10 cellular contexts compared by ENCODE assay signal in genomic region chr20:37456948-37457347, GRCh38.
"Had no signal": no experiment of that assay in that cellular context is flagged by ENCODE, and none has a peak within 500 bp of the region (broad histone marks: within the 10 kb centered on the region; RNA-seq: fewer than 3 reads in every experiment).

No MANE protein-coding gene starts in this region.

- H3K36me3 ChIP-seq: HAP-1 had no signal

- H3K4me3 ChIP-seq: GM23248, GM23338, HAP-1 had no signal

- H3K27ac ChIP-seq: GM23248 had no signal

- DNase-seq: GM23248, GOT3, H7, H9, HCEC 1CT, HFFc6 had no signal

- H2AFZ ChIP-seq: GM23248, GM23338 had no signal

- H3K4me1 ChIP-seq: HAP-1 had no signal

- H3K9ac ChIP-seq: GM23248 had no signal

- ATAC-seq: GM23338, HCT116 had no signal

- FAIRE-seq: H54 had no signal

- H3K4me2 ChIP-seq: GM23338 had no signal
